Comparison of ENCODE assay signal across 1 cellular context in the genomic region with DNA sequence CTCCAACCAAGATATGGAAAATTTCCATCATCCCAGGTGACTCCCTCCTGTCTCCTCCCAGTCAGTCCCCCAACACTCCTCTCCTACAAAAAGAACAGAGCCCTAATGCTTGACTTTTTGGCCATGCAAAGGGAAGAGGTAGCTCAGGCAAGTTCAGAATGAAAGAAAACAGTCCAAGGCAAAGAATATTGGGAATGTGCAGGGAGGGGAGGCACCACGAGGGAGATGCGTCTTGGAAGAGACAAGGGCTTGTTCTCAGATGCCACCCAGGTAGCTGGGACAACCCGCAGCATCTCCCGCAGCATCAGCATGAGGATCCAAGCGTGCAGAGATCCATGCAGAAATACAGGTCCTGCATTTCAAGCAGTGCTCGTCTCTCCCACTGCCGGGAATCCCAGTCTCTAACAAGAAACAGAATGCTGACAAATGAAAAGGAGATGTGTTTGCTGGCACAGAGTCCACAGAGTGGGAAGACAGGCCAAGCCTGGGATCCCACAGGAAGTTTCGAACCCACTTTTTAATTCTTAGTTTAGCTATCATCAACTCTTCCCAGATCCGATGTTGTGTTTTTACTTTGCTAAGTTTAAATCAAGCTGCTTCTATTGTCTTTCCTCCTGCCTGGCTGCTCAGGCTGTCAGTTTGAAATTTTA.
TF ChIP-seq lines count a peak whose summit lies in the region.

No MANE protein-coding gene starts in this region.

TF ChIP-seq in H1, 55 proteins besides CTCF, POLR2A, EP300 and RAD21:
- TF ChIP-seq YY1 (IDR thresholded peaks at IDR 0.05; ENCODE audit: low read depth, low read length) (no peak), KDM1A (IDR thresholded peaks at IDR 0.05; ENCODE audit: borderline replicate concordance, low read length) (no peak), POLR2AphosphoS5 (IDR thresholded peaks at IDR 0.05; ENCODE audit: low read depth, low read length) (no peak), CREB1 (IDR thresholded peaks at IDR 0.05) (no peak), GTF2F1 (IDR thresholded peaks at IDR 0.05; ENCODE audit: borderline replicate concordance, low read depth, low read length) (no peak), SP4 (IDR thresholded peaks at IDR 0.05; ENCODE audit: low read length) (no peak), CHD1 (IDR thresholded peaks at IDR 0.05; ENCODE audit: low read depth, low read length) (no peak), CBX8 (IDR thresholded peaks at IDR 0.05; ENCODE audit: borderline replicate concordance, low read depth, low read length) (no peak), ZNF274 (IDR thresholded peaks at IDR 0.05; ENCODE audit: borderline replicate concordance, extremely low read depth, low read length) (no peak), SP1 (IDR thresholded peaks at IDR 0.05; ENCODE audit: low read depth, low read length) (no peak), POU5F1 (IDR thresholded peaks at IDR 0.05; ENCODE audit: low read depth, low read length) (no peak), TAF1 (IDR thresholded peaks at IDR 0.05; ENCODE audit: low read depth, low read length) (no peak), RXRA (IDR thresholded peaks at IDR 0.05; ENCODE audit: insufficient read depth, low read depth, low read length) (no peak), TCF12 (IDR thresholded peaks at IDR 0.05; ENCODE audit: low read depth, low read length) (no peak), SRF (IDR thresholded peaks at IDR 0.05; ENCODE audit: low read depth, low read length) (no peak), SIRT6 (IDR thresholded peaks at IDR 0.05; ENCODE audit: low read length) (no peak), HDAC6 (IDR thresholded peaks at IDR 0.05; ENCODE audit: low read depth, low read length) (no peak), SAP30 (IDR thresholded peaks at IDR 0.05; ENCODE audit: insufficient read depth, insufficient replicate concordance, low read length) (no peak), EZH2 (IDR thresholded peaks at IDR 0.05; ENCODE audit: low read depth, low read length, severe bottlenecking) (no peak), HDAC2 (IDR thresholded peaks at IDR 0.05; ENCODE audit: borderline replicate concordance in 1 of 2, low read depth in 2 of 2, low read length in 2 of 2) (no peak)
